ENCODE assay signal across 18 cellular contexts in genomic region chr11:117382746-117383145, GRCh38.
"Had no signal": no experiment of that assay in that cellular context is flagged by ENCODE, and none has a peak within 500 bp of the region (broad histone marks: within the 10 kb centered on the region; RNA-seq: fewer than 3 reads in every experiment).

No MANE protein-coding gene starts in this region.

- H3K27ac Mint-ChIP-seq: immature natural killer cell, naive B cell, nephron, type B pancreatic cell had no signal

- H3K4me1 ChIP-seq: colonic mucosa, gastrocnemius medialis, suprapubic skin, thyroid gland had no signal

- H3K9me3 Mint-ChIP-seq: immature natural killer cell, naive B cell, nephron, type B pancreatic cell had no signal

- H3K27me3 Mint-ChIP-seq: naive B cell, type B pancreatic cell had no signal

- H3K9me3 ChIP-seq: colonic mucosa, gastrocnemius medialis, left ventricle myocardium inferior, suprapubic skin, thyroid gland had no signal

- H3K36me3 ChIP-seq: colonic mucosa had no signal

- H3K4me1 Mint-ChIP-seq: immature natural killer cell, naive B cell, nephron had no signal

- DNase-seq: colonic mucosa; effector CD4-positive, alpha-beta T cell; gastrocnemius medialis; immature natural killer cell; kidney; left cardiac atrium; left ventricle myocardium inferior; mesenchymal stem cell; naive B cell; small intestine; stimulated activated CD4-positive, alpha-beta T cell treated with anti-CD3 and anti-CD28 coated beads, Interleukin-12 subunit alpha, Interleukin-12 subunit beta, amount 100 ng/mL, for 4 hours; stimulated activated naive CD8-positive, alpha-beta T cell treated with anti-CD3 and anti-CD28 coated beads, Interleukin-15, Interleukin-2, amounts not matched to agents 100 U/mL and 50 U/mL, for 24 hours; thyroid gland had no signal

- ATAC-seq: esophagus mucosa; gastrocnemius medialis; left cardiac atrium; stimulated activated naive CD8-positive, alpha-beta T cell treated with anti-CD3 and anti-CD28 coated beads, Interleukin-15, Interleukin-2, amounts not matched to agents 100 U/mL and 50 U/mL, for 24 hours had no signal

- H3K27ac ChIP-seq: colonic mucosa, gastrocnemius medialis, left ventricle myocardium inferior, suprapubic skin, thyroid gland had no signal

- H3K4me3 ChIP-seq: colonic mucosa, gastrocnemius medialis, left ventricle myocardium inferior, lung, suprapubic skin, thyroid gland had no signal

- H3K4me3 Mint-ChIP-seq: immature natural killer cell, naive B cell, nephron, type B pancreatic cell had no signal

- H3K27me3 ChIP-seq: colonic mucosa, gastrocnemius medialis, suprapubic skin, thyroid gland had no signal
